ENCODE assay signal across 22 cellular contexts in genomic region chr11:8058216-8058615, GRCh38. TPM values are rescaled to one million over a fixed set of nuclear protein-coding genes. Genes with fewer than 3 reads are reported as not detected.
DNase-seq lines count a peak whose midpoint lies in the region; TF ChIP-seq lines count a peak whose summit lies in the region.
"Had no signal": no experiment of that assay in that cellular context is flagged by ENCODE, and none has a peak within 500 bp of the region (broad histone marks: within the 10 kb centered on the region; RNA-seq: fewer than 3 reads in every experiment).

No MANE protein-coding gene starts in this region.

- CTCF ChIA-PET in mammary epithelial cell (lab: Charles Lee; ENCODE audit: low non-redundant PET) = interaction anchor here (0.5 kb wide), 1 partner anchor 90 kb away, joined by 3 read pairs; no protein-coding TSS in a partner anchor

- H3K9me3 ChIP-seq in breast epithelium (no peaks in the 10 kb centered on the region), mammary epithelial cell (replicated peaks; ENCODE audit: insufficient read depth, low read length) (no peaks in the 10 kb centered on the region), hepatocyte (ENCODE audit: low read depth) (no peaks in the 10 kb centered on the region), spleen (no peaks in the 10 kb centered on the region), vagina (no peaks in the 10 kb centered on the region)
- H3K9me3 ChIP-seq: HAP-1 had no signal

- H3K4me3 ChIP-seq in breast epithelium = no peak overlapping the region
- H3K4me3 ChIP-seq in mammary epithelial cell (replicated peaks in 1 of 3; ENCODE audit: insufficient read depth in 1 of 3, low read depth in 2 of 3, low read length in 3 of 3) = no peak overlapping the region
- no peak overlapping the region for H3K4me3 ChIP-seq in hepatocyte
- H3K4me3 ChIP-seq in spleen = no peak overlapping the region
- no peak overlapping the region for H3K4me3 ChIP-seq in vagina
- H3K4me3 ChIP-seq: HAP-1 had no signal

- H3K4me1 ChIP-seq in breast epithelium (peaks cover 0 to 5% of the 10 kb centered on the region in 2 donors), mammary epithelial cell (ENCODE audit: insufficient read depth, low read length) (peaks cover 9% of the 10 kb centered on the region), hepatocyte (ENCODE audit: insufficient read depth) (peaks cover 35% of the 10 kb centered on the region), spleen (peaks cover 0 to 4% (median 0%) of the 10 kb centered on the region in 6 donors), vagina (peaks cover 64% of the 10 kb centered on the region)
- H3K4me1 ChIP-seq: HAP-1 had no signal

- BruUV-seq in mammary epithelial cell (replicated peaks; lab: Mats Ljungman, UMichigan) = no TSS peak

- TF ChIP-seq CTCF in breast epithelium (IDR thresholded peaks at IDR 0.05) (no peak), mammary epithelial cell (conservative IDR thresholded peaks at IDR 0.05 in 1 of 2, IDR thresholded peaks at IDR 0.05 in 1 of 2; ENCODE audit: extremely low read depth in 1 of 2, insufficient read depth in 1 of 2, low read depth in 1 of 2, low read length in 2 of 2) (no peak), hepatocyte (IDR thresholded peaks at IDR 0.05; ENCODE audit: poor library complexity) (no peak), spleen (IDR thresholded peaks at IDR 0.05 in 8 of 11, conservative IDR thresholded peaks at IDR 0.05 in 3 of 11) (no peak), vagina (IDR thresholded peaks at IDR 0.05) (no peak)

- no peaks in the 10 kb centered on the region for H4K20me1 ChIP-seq in mammary epithelial cell (ENCODE audit: insufficient read depth, low read length)
- H4K20me1 ChIP-seq in hepatocyte (ENCODE audit: insufficient read depth, poor library complexity, severe bottlenecking) = no peaks in the 10 kb centered on the region

- H3K9ac ChIP-seq in mammary epithelial cell (ENCODE audit: insufficient read depth, low read length) = no peak overlapping the region

- dilution Hi-C loops in mammary epithelial cell (cut with HindIII; ENCODE audit: low sequenced_read_pairs) = no loop called here

- in situ Hi-C loops in mammary epithelial cell (cut with MboI; ENCODE audit: low sequenced_read_pairs in 2 of 2) = no loop called here

- H3K79me2 ChIP-seq in mammary epithelial cell (ENCODE audit: insufficient read depth, low read length) (no peaks in the 10 kb centered on the region), hepatocyte (no peaks in the 10 kb centered on the region)

- H3K27ac ChIP-seq in breast epithelium (peak overlapping the region; percentile 37 to 92), mammary epithelial cell (ENCODE audit: insufficient read depth, low read depth, low read length) (no peak overlapping the region), hepatocyte (peak overlapping the region; percentile 85), spleen (no peak overlapping the region), vagina (peak overlapping the region; percentile 85)
- H3K27ac ChIP-seq: HL-60 had no signal

- H3K4me2 ChIP-seq in mammary epithelial cell (ENCODE audit: insufficient read depth, low read depth, low read length) (no peak overlapping the region), hepatocyte (no peak overlapping the region)

- no peaks in the 10 kb centered on the region for H3K9me2 ChIP-seq in hepatocyte (replicated peaks; ENCODE audit: insufficient read depth)

- TF ChIP-seq POLR2A in breast epithelium (IDR thresholded peaks at IDR 0.05) = no peak
- no peak for TF ChIP-seq POLR2A in spleen (IDR thresholded peaks at IDR 0.05)
- no peak for TF ChIP-seq POLR2A in vagina (IDR thresholded peaks at IDR 0.05)

- H2AFZ ChIP-seq in mammary epithelial cell (ENCODE audit: low read depth, low read length) (no peak overlapping the region), hepatocyte (no peak overlapping the region)

- WGBS in mammary epithelial cell (ENCODE audit: low coverage, missing lambda C conversion rate) = 94% methylated on average over 9 of the region's 9 CpGs
- 91% methylated on average over 9 of the region's 9 CpGs for WGBS in hepatocyte (ENCODE audit: low lambda C conversion rate, missing lambda C conversion rate)
- WGBS in spleen, 5 donors = 90 to 96% (median 95%) methylated on average over 9 of the region's 9 CpGs

- H3K27me3 ChIP-seq in breast epithelium = no peaks in the 10 kb centered on the region
- H3K27me3 ChIP-seq in mammary epithelial cell (ENCODE audit: insufficient read depth, low read length) = no peaks in the 10 kb centered on the region
- H3K27me3 ChIP-seq in hepatocyte = no peaks in the 10 kb centered on the region
- peaks cover 0 to 9% (median 0%) of the 10 kb centered on the region in 7 donors for H3K27me3 ChIP-seq in spleen (replicated peaks in 1 of 7)
- H3K27me3 ChIP-seq in vagina = no peaks in the 10 kb centered on the region

- no peaks in the 10 kb centered on the region for H3K36me3 ChIP-seq in breast epithelium
- no peaks in the 10 kb centered on the region for H3K36me3 ChIP-seq in mammary epithelial cell (ENCODE audit: insufficient read depth, low read length)
- H3K36me3 ChIP-seq in hepatocyte (replicated peaks; ENCODE audit: insufficient read depth, low read depth) = no peaks in the 10 kb centered on the region
- no peaks in the 10 kb centered on the region for H3K36me3 ChIP-seq in spleen
- H3K36me3 ChIP-seq in vagina = no peaks in the 10 kb centered on the region
- H3K36me3 ChIP-seq: HAP-1 had no signal

- intact Hi-C loops in breast epithelium (cut with DNase I; ENCODE audit: low total_unique reads) (no loop called here), mammary epithelial cell (cut with micrococcal nuclease) (no loop called here), spleen (cut with DNase I; ENCODE audit: low total_unique reads) (no loop called here), vagina (cut with DNase I) (no loop called here)

- DNase-seq in breast epithelium (ENCODE audit: low spot score in 2 of 2) = no peak
- no peak for DNase-seq in mammary epithelial cell
- DNase-seq in hepatocyte (ENCODE audit: low spot score) = no peak
- peak; percentile 54 for DNase-seq in spleen
- DNase-seq in vagina (ENCODE audit: extremely low spot score in 2 of 2) = peak in 1 of 2 donors; percentile 49
- DNase-seq in T-helper 9 cell = no peak
- DNase-seq in COLO829 (ENCODE audit: low spot score) = no peak
- DNase-seq: DMS153, GOT3, Karpas-422, NCI-H1092, NCI-H1436, NCI-H187, NCI-H2081 treated with DMSO at 0.1 percent for 48 hours, NCI-H2171, NCI-H226, NCI-H510A, NCI-H69, RPMI8226, SHP77 had no signal

RNA-seq across cellular contexts. Expression of gene TUB, which starts 22.8 kb away (rescaled TPM):
- total RNA-seq in breast epithelium (10 to 100 TPM in 2 of 3 donors, 1 to 10 TPM in 1; 6.3 to 17.7 (median 11.2) TPM), mammary epithelial cell (1 to 10 TPM; 3.8 to 4.8 TPM), hepatocyte (14.9 and 18.7 TPM in 2 replicates), spleen (1 to 10 TPM; 1.4 to 3.2 (median 2.1) TPM), vagina (13.5 TPM)
- polyA plus RNA-seq in mammary epithelial cell (0.87 TPM), hepatocyte (4.8 and 5.0 TPM in 2 replicates), spleen (under 1 TPM; 0.17 to 0.42 (median 0.21) TPM)
- 1.1 TPM for polyA minus RNA-seq in mammary epithelial cell

Comparison
In these comparisons a context has a peak if more than half of its experiments do, and no peak if none do; other contexts are left out.
1. H3K27ac ChIP-seq: peak in breast epithelium (2 of 2), hepatocyte (single experiment) and vagina (single experiment); none in mammary epithelial cell (single experiment) and spleen (0 of 8).